ENCODE assay signal across 28 cellular contexts in the genomic region with DNA sequence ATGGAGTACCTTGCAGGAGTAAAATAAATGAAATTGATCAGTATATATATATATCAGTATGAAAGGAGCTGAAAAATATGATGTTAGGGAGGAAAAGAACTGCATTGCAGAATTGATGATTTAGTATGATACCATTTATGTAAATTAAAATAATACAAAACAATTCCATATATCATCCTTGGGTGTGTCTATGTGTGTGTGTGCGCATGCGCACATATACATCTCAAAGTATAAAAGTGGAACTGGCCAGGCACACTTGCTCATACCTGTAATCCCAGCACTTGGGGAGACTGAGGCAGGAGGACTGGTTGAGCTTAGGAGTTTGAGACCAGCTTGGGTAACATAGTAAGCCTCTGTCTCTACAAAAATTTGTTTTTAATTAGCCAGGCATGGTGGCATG.
"Had no signal": no experiment of that assay in that cellular context is flagged by ENCODE, and none has a peak within 500 bp of the region (broad histone marks: within the 10 kb centered on the region; RNA-seq: fewer than 3 reads in every experiment).

No MANE protein-coding gene starts in this region.

- H3K4me1 ChIP-seq: stomach, suprapubic skin, testis, thyroid gland, tibial artery, tibial nerve, transverse colon, upper lobe of left lung, upper lobe of right lung, uterus, vagina had no signal

- DNase-seq: stimulated activated CD4-positive, alpha-beta T cell treated with anti-CD3 and anti-CD28 coated beads, Interleukin-2, amount 100 ng/mL, for 48 hours; stimulated activated CD4-positive, alpha-beta T cell treated with anti-CD3 and anti-CD28 coated beads, Interleukin-4, amount 100 ng/mL, for 1 hour; stimulated activated CD4-positive, alpha-beta T cell treated with anti-CD3 and anti-CD28 coated beads, Interleukin-4, amount 100 ng/mL, for 24 hours; stimulated activated CD4-positive, alpha-beta T cell treated with anti-CD3 and anti-CD28 coated beads, Interleukin-4, amount 100 ng/mL, for 4 hours; stimulated activated CD8-positive, alpha-beta memory T cell treated with anti-CD3 and anti-CD28 coated beads, Interleukin-4, amount 100 ng/mL, for 48 hours; stimulated activated naive B cell treated with anti-CD40 and anti-IgM and Interleukin-4, amounts not matched to agents 10 μg/mL and 1 μg/mL and 100 μg/mL, for 72 hours; stimulated activated naive CD4-positive, alpha-beta T cell; stimulated activated naive CD4-positive, alpha-beta T cell treated with Interleukin-2 at 50 U/mL for 16 hours; stimulated activated naive CD8-positive, alpha-beta T cell treated with anti-CD3 and anti-CD28 coated beads, Interleukin-15, amount 100 ng/mL, for 72 hours; stimulated activated naive CD8-positive, alpha-beta T cell treated with anti-CD3 and anti-CD28 coated beads, Interleukin-15, Interleukin-2, amounts not matched to agents 100 U/mL and 50 U/mL, for 24 hours; stomach; substantia nigra; testis; thyroid gland; transverse colon; trophoblast cell; upper lobe of left lung; upper lobe of right lung; uterus had no signal

- H3K4me1 Mint-ChIP-seq: stimulated activated effector memory CD8-positive, alpha-beta T cell treated with anti-CD3 and anti-CD28 coated beads, Interleukin-12 subunit alpha, Interleukin-12 subunit beta, amount 100 ng/mL, for 72 hours; stimulated activated memory B cell treated with anti-CD40 and anti-IgM and Interleukin-4, amounts not matched to agents 10 μg/mL and 1 μg/mL and 100 μg/mL, for 72 hours; stimulated activated naive B cell treated with anti-CD40 and anti-IgM and Interleukin-4, amounts not matched to agents 10 μg/mL and 1 μg/mL and 100 μg/mL, for 72 hours; stimulated activated naive CD8-positive, alpha-beta T cell treated with anti-CD3 and anti-CD28 coated beads, Interleukin-15, amount 100 ng/mL, for 72 hours had no signal

- H3K27ac Mint-ChIP-seq: stimulated activated effector memory CD8-positive, alpha-beta T cell treated with anti-CD3 and anti-CD28 coated beads, Interleukin-12 subunit alpha, Interleukin-12 subunit beta, amount 100 ng/mL, for 72 hours; stimulated activated memory B cell treated with anti-CD40 and anti-IgM and Interleukin-4, amounts not matched to agents 10 μg/mL and 1 μg/mL and 100 μg/mL, for 72 hours; stimulated activated naive B cell treated with anti-CD40 and anti-IgM and Interleukin-4, amounts not matched to agents 10 μg/mL and 1 μg/mL and 100 μg/mL, for 72 hours; stimulated activated naive CD8-positive, alpha-beta T cell treated with anti-CD3 and anti-CD28 coated beads, Interleukin-15, Interleukin-2, amounts not matched to agents 100 ng/mL and 50 ng/mL, for 24 hours; type B pancreatic cell had no signal

- H3K4me3 Mint-ChIP-seq: stimulated activated effector memory CD8-positive, alpha-beta T cell treated with anti-CD3 and anti-CD28 coated beads, Interleukin-12 subunit alpha, Interleukin-12 subunit beta, amount 100 ng/mL, for 72 hours; stimulated activated memory B cell treated with anti-CD40 and anti-IgM and Interleukin-4, amounts not matched to agents 10 μg/mL and 1 μg/mL and 100 μg/mL, for 72 hours; stimulated activated naive B cell treated with anti-CD40 and anti-IgM and Interleukin-4, amounts not matched to agents 10 μg/mL and 1 μg/mL and 100 μg/mL, for 72 hours; stimulated activated naive CD8-positive, alpha-beta T cell treated with anti-CD3 and anti-CD28 coated beads, Interleukin-15, amount 100 ng/mL, for 72 hours; stimulated activated naive CD8-positive, alpha-beta T cell treated with anti-CD3 and anti-CD28 coated beads, Interleukin-15, Interleukin-2, amounts not matched to agents 100 ng/mL and 50 ng/mL, for 24 hours; type B pancreatic cell had no signal

- H3K27me3 Mint-ChIP-seq: stimulated activated memory B cell treated with anti-CD40 and anti-IgM and Interleukin-4, amounts not matched to agents 10 μg/mL and 1 μg/mL and 100 μg/mL, for 72 hours; type B pancreatic cell had no signal

- H3K9me3 Mint-ChIP-seq: stimulated activated effector memory CD8-positive, alpha-beta T cell treated with anti-CD3 and anti-CD28 coated beads, Interleukin-12 subunit alpha, Interleukin-12 subunit beta, amount 100 ng/mL, for 72 hours; stimulated activated memory B cell treated with anti-CD40 and anti-IgM and Interleukin-4, amounts not matched to agents 10 μg/mL and 1 μg/mL and 100 μg/mL, for 72 hours; type B pancreatic cell had no signal

- H3K27me3 ChIP-seq: stomach, suprapubic skin, testis, thyroid gland, tibial artery, tibial nerve, transverse colon, upper lobe of left lung, upper lobe of right lung, uterus, vagina had no signal

- H3K27ac ChIP-seq: stomach, suprapubic skin, testis, thoracic aorta, thyroid gland, tibial artery, tibial nerve, transverse colon, upper lobe of left lung, upper lobe of right lung, uterus, vagina had no signal

- H3K36me3 Mint-ChIP-seq: stimulated activated effector memory CD8-positive, alpha-beta T cell treated with anti-CD3 and anti-CD28 coated beads, Interleukin-12 subunit alpha, Interleukin-12 subunit beta, amount 100 ng/mL, for 72 hours; stimulated activated memory B cell treated with anti-CD40 and anti-IgM and Interleukin-4, amounts not matched to agents 10 μg/mL and 1 μg/mL and 100 μg/mL, for 72 hours had no signal

- ATAC-seq: stimulated activated effector memory CD8-positive, alpha-beta T cell treated with anti-CD3 and anti-CD28 coated beads, Interleukin-12 subunit alpha, Interleukin-12 subunit beta, amount 100 ng/mL, for 72 hours; stimulated activated memory B cell treated with anti-CD40 and anti-IgM and Interleukin-4, amounts not matched to agents 10 μg/mL and 1 μg/mL and 100 μg/mL, for 72 hours; stimulated activated naive B cell treated with anti-CD40 and anti-IgM and Interleukin-4, amounts not matched to agents 10 μg/mL and 1 μg/mL and 100 μg/mL, for 72 hours; stimulated activated naive CD8-positive, alpha-beta T cell treated with anti-CD3 and anti-CD28 coated beads, Interleukin-15, amount 100 ng/mL, for 72 hours; stimulated activated naive CD8-positive, alpha-beta T cell treated with anti-CD3 and anti-CD28 coated beads, Interleukin-15, Interleukin-2, amounts not matched to agents 100 U/mL and 50 U/mL, for 24 hours; upper lobe of right lung had no signal

- H3K4me3 ChIP-seq: stomach, suprapubic skin, testis, thoracic aorta, thyroid gland, tibial artery, tibial nerve, transverse colon, upper lobe of left lung, upper lobe of right lung, uterus, vagina had no signal

- H3K36me3 ChIP-seq: stomach, suprapubic skin, thoracic aorta, thyroid gland, tibial artery, tibial nerve, transverse colon, upper lobe of left lung, upper lobe of right lung, uterus, vagina had no signal

- H3K9me3 ChIP-seq: stomach, suprapubic skin, testis, thoracic aorta, thyroid gland, tibial artery, tibial nerve, transverse colon, upper lobe of left lung, upper lobe of right lung, uterus, vagina had no signal
